Comparison of ENCODE assay signal across 13 cellular contexts in genomic region chr10:63547628-63548356, GRCh38. TPM values are rescaled to one million over a fixed set of nuclear protein-coding genes. Genes with fewer than 3 reads are reported as not detected.
DNase-seq lines count a peak whose midpoint lies in the region; ATAC-seq and TF ChIP-seq lines count a peak whose summit lies in the region.
"Had no signal": no experiment of that assay in that cellular context is flagged by ENCODE, and none has a peak within 500 bp of the region (broad histone marks: within the 10 kb centered on the region; RNA-seq: fewer than 3 reads in every experiment).

No MANE protein-coding gene starts in this region.

- no peak for ATAC-seq in HG03175 (IDR thresholded peaks at IDR 0.05; ENCODE audit: unreplicated experiment)
- ATAC-seq: A549 had no signal

- H2AFZ ChIP-seq in osteoblast (ENCODE audit: low read length) = no peak overlapping the region

- peak overlapping the region; percentile 55 for H3K27ac ChIP-seq in osteoblast (ENCODE audit: low read depth, low read length)
- H3K27ac ChIP-seq: A549, KMS-11, ovary had no signal

- peaks cover 69% of the 10 kb centered on the region for H3K79me2 ChIP-seq in osteoblast (ENCODE audit: insufficient read depth, low read length)

- no peaks in the 10 kb centered on the region for H4K20me1 ChIP-seq in osteoblast (ENCODE audit: insufficient read depth, low read length)

- H3K4me1 ChIP-seq in osteoblast (ENCODE audit: insufficient read depth, low read length) = peaks cover 14% of the 10 kb centered on the region

- H3K9me3 ChIP-seq in osteoblast (ENCODE audit: low read depth, low read length) = no peaks in the 10 kb centered on the region
- H3K9me3 ChIP-seq: A549, ovary had no signal

- DNase-seq in NCI-H1092 treated with DMSO at 0.1 percent for 48 hours (lab: John Stamatoyannopoulos, UW) = peak; percentile 20
- no peak for DNase-seq in NCI-H1092 (lab: John Stamatoyannopoulos, UW)
- DNase-seq in NCI-H2029 (lab: John Stamatoyannopoulos, UW) = peak; percentile 6
- peak; percentile 90 to 93 for DNase-seq in cerebellar nuclear complex (lab: John Stamatoyannopoulos, UW)
- peak; percentile 48 for DNase-seq in osteoblast (ENCODE audit: insufficient read length, low spot score, missing footprints)
- no peak for DNase-seq in NCI-H526 treated with DMSO at 0.1 percent for 48 hours (lab: John Stamatoyannopoulos, UW)
- DNase-seq in CD1c-positive myeloid dendritic cell (ENCODE audit: extremely low spot score) = no peak
- DNase-seq: activated naive CD4-positive, alpha-beta T cell treated with anti-CD3 and anti-CD28 coated beads, Interleukin-2, amount 10 ng/mL, durations not matched to agents 7 days and 5 days; ovary; stimulated activated CD8-positive, alpha-beta memory T cell treated with anti-CD3 and anti-CD28 coated beads, Interleukin-4, amount 100 ng/mL, for 48 hours had no signal

- H3K4me2 ChIP-seq in osteoblast (ENCODE audit: insufficient read depth, low read length) = no peak overlapping the region
- H3K4me2 ChIP-seq: A549, KMS-11 had no signal

- H3K36me3 ChIP-seq in osteoblast (ENCODE audit: insufficient read depth, low read length) = no peaks in the 10 kb centered on the region
- H3K36me3 ChIP-seq: ovary had no signal

- H3K4me3 ChIP-seq in osteoblast (ENCODE audit: insufficient read depth, low read length) = no peak overlapping the region
- H3K4me3 ChIP-seq: A549, ovary had no signal

- no peak for TF ChIP-seq CTCF in osteoblast (IDR thresholded peaks at IDR 0.05; ENCODE audit: extremely low read depth, low read depth, low read length)

- no peaks in the 10 kb centered on the region for H3K27me3 ChIP-seq in osteoblast (ENCODE audit: insufficient read depth, low read length)
- H3K27me3 ChIP-seq: ovary had no signal

RNA-seq across cellular contexts. Expression of gene REEP3, which starts 26.6 kb away (rescaled TPM):
- 66.6 and 71.3 TPM in 2 replicates for total RNA-seq in osteoblast

Comparison
In these comparisons a context has a peak if more than half of its experiments do, and no peak if none do; other contexts are left out.
1. DNase-seq: peak in NCI-H1092 treated with DMSO at 0.1 percent for 48 hours (single experiment), NCI-H2029 (single experiment), cerebellar nuclear complex (2 of 2) and osteoblast (single experiment); none in NCI-H1092 (single experiment), NCI-H526 treated with DMSO at 0.1 percent for 48 hours (single experiment) and CD1c-positive myeloid dendritic cell (single experiment).